ENCODE assay signal across 24 cellular contexts in genomic region chr2:171965661-171966060, GRCh38. TPM values are rescaled to one million over a fixed set of nuclear protein-coding genes. Genes with fewer than 3 reads are reported as not detected.
"Had no signal": no experiment of that assay in that cellular context is flagged by ENCODE, and none has a peak within 500 bp of the region (broad histone marks: within the 10 kb centered on the region; RNA-seq: fewer than 3 reads in every experiment).

No MANE protein-coding gene starts in this region.

- H3K27me3 Mint-ChIP-seq: activated CD8-positive, alpha-beta T cell treated with anti-CD3 and anti-CD28 coated beads for 36 hours; activated naive CD8-positive, alpha-beta T cell treated with anti-CD3 and anti-CD28 coated beads, Interleukin-2, amount 50 U/mL, for 24 hours; brain had no signal

- H3K4me1 ChIP-seq: ascending aorta, SJCRH30 had no signal

- H3K9me3 Mint-ChIP-seq: activated CD8-positive, alpha-beta T cell treated with anti-CD3 and anti-CD28 coated beads for 36 hours; activated naive CD8-positive, alpha-beta T cell treated with anti-CD3 and anti-CD28 coated beads, Interleukin-2, amount 50 U/mL, for 24 hours; activated T-cell treated with anti-CD3 and anti-CD28 coated beads, Interleukin-2, amount 50 U/mL, for 72 hours; brain had no signal

- H3K4me3 Mint-ChIP-seq: activated CD8-positive, alpha-beta T cell treated with anti-CD3 and anti-CD28 coated beads for 36 hours; activated naive CD8-positive, alpha-beta T cell treated with anti-CD3 and anti-CD28 coated beads, Interleukin-2, amount 50 U/mL, for 24 hours; activated T-cell treated with anti-CD3 and anti-CD28 coated beads, Interleukin-2, amount 50 U/mL, for 72 hours had no signal

- DNase-seq: activated CD4-positive, alpha-beta T cell treated with anti-CD3 and anti-CD28 coated beads for 4 hours; activated CD8-positive, alpha-beta memory T cell treated with anti-CD3 and anti-CD28 coated beads, Interleukin-2, amount 50 U/mL, for 4 hours; activated CD8-positive, alpha-beta T cell treated with anti-CD3 and anti-CD28 coated beads for 36 hours; activated naive CD4-positive, alpha-beta T cell treated with anti-CD3 and anti-CD28 coated beads, Interleukin-2, amount 50 U/mL, for 16 hours; activated naive CD8-positive, alpha-beta T cell treated with anti-CD3 and anti-CD28 coated beads, Interleukin-2, amount 50 U/mL, for 24 hours; activated T-cell treated with anti-CD3 and anti-CD28 coated beads, Interleukin-2, amount 50 U/mL, for 72 hours; amniotic stem cell; MV-4-11; NCI-H1694 treated with DMSO at 0.1 percent for 48 hours; NCI-H2029 treated with DMSO at 0.1 percent for 48 hours; NCI-H2171 treated with DMSO at 0.1 percent for 48 hours; NCI-H226; NCI-H526; NK-92 treated with Interleukin-12 subunit alpha and Interleukin-12 subunit beta, amount 100 ng/mL, for 24 hours; OCI-M1; RPMI8226; SJCRH30; SK-N-SH had no signal

- H3K4me3 ChIP-seq: ascending aorta, SJCRH30 had no signal

- H3K27ac Mint-ChIP-seq: activated CD8-positive, alpha-beta T cell treated with anti-CD3 and anti-CD28 coated beads for 36 hours; activated naive CD8-positive, alpha-beta T cell treated with anti-CD3 and anti-CD28 coated beads, Interleukin-2, amount 50 U/mL, for 24 hours; activated T-cell treated with anti-CD3 and anti-CD28 coated beads, Interleukin-2, amount 50 U/mL, for 72 hours had no signal

- ATAC-seq: activated CD4-positive, CD25-positive, alpha-beta regulatory T cell treated with anti-CD3 and anti-CD28 coated beads, Interleukin-2, amount 50 U/mL, for 24 hours; activated CD8-positive, alpha-beta T cell treated with anti-CD3 and anti-CD28 coated beads for 36 hours; activated naive CD8-positive, alpha-beta T cell treated with anti-CD3 and anti-CD28 coated beads, Interleukin-2, amount 50 U/mL, for 24 hours; Panc1; Right ventricle myocardium inferior had no signal

- H3K27ac ChIP-seq: ascending aorta, KMS-11, SJCRH30 had no signal

- H3K9me3 ChIP-seq: ascending aorta, SJCRH30, SK-N-SH had no signal

RNA-seq across cellular contexts. Expression of gene METAP1D, which starts 34.1 kb away (rescaled TPM):
- total RNA-seq: ascending aorta had no signal
